In genomic region chr13:31945202-31945978, GRCh38 we compare ENCODE assay signal across 8 cellular contexts.
DNase-seq lines count a peak whose midpoint lies in the region; ATAC-seq, FAIRE-seq and TF ChIP-seq lines count a peak whose summit lies in the region.

No MANE protein-coding gene starts in this region.

- H3K27me3 Mint-ChIP-seq in glutamatergic neuron (ENCODE audit: unreplicated experiment): no peaks in the 10 kb centered on the region

- TF ChIP-seq CTCF in bronchial epithelial cell (IDR thresholded peaks at IDR 0.05; ENCODE audit: insufficient read depth, low read length, severe bottlenecking): no peak
- TF ChIP-seq CTCF in lung (IDR thresholded peaks at IDR 0.05; ENCODE audit: control extremely low read depth, extremely low read depth): no peak
- TF ChIP-seq CTCF in glutamatergic neuron (IDR thresholded peaks at IDR 0.05; ENCODE audit: partially characterized antibody, unreplicated experiment): no peak

- DNase-seq in H7: peak; percentile 53
- peak; percentile 46 for DNase-seq in NCI-H2227 treated with DMSO at 0.1 percent for 48 hours (lab: John Stamatoyannopoulos, UW)
- DNase-seq in bronchial epithelial cell (ENCODE audit: low read depth): peak; percentile 96
- DNase-seq in lung (ENCODE audit: low spot score): peak; percentile 58
- DNase-seq in glutamatergic neuron: no peak
- DNase-seq in SW 1271 (lab: John Stamatoyannopoulos, UW): no peak
- no peak for DNase-seq in activated CD4-positive, CD25-positive, alpha-beta regulatory T cell treated with anti-CD3 and anti-CD28 coated beads, Interleukin-2, amount 50 U/mL, for 72 hours
- DNase-seq in activated naive CD4-positive, alpha-beta T cell treated with anti-CD3 and anti-CD28 coated beads, Interleukin-2, amount 50 U/mL, for 16 hours: no peak

- H3K4me3 ChIP-seq in H7 (ENCODE audit: insufficient read depth, low read depth, low read length) (no peak overlapping the region), bronchial epithelial cell (ENCODE audit: low read depth, low read length) (peak overlapping the region; percentile 20), lung (no peak overlapping the region)

- WGBS in lung, 2 donors: 45 to 56% methylated on average over 14 of the region's 14 CpGs

- H3K4me1 Mint-ChIP-seq in glutamatergic neuron (ENCODE audit: low read depth, unreplicated experiment): peaks cover 3% of the 10 kb centered on the region

- no peaks in the 10 kb centered on the region for H3K9me3 Mint-ChIP-seq in glutamatergic neuron (ENCODE audit: unreplicated experiment)

- no peak overlapping the region for H3K4me3 Mint-ChIP-seq in glutamatergic neuron (ENCODE audit: unreplicated experiment)

- peak overlapping the region; percentile 51 to 81 for H3K27ac ChIP-seq in lung (ENCODE audit: low read depth in 1 of 2, low read length in 1 of 2)

- H3K36me3 ChIP-seq in H7 (replicated peaks; ENCODE audit: control insufficient read depth, insufficient read depth, low read length) (no peaks in the 10 kb centered on the region), bronchial epithelial cell (ENCODE audit: control insufficient read depth, insufficient read depth, low read length) (no peaks in the 10 kb centered on the region), lung (ENCODE audit: control insufficient read depth in 2 of 2, insufficient read depth in 2 of 2, low read length in 2 of 2) (peaks cover 0 to 10% of the 10 kb centered on the region in 2 donors)

- H3K36me3 Mint-ChIP-seq in glutamatergic neuron (ENCODE audit: unreplicated experiment): no peaks in the 10 kb centered on the region

- no peak overlapping the region for H3K27ac Mint-ChIP-seq in glutamatergic neuron (ENCODE audit: unreplicated experiment)

- H3K27me3 ChIP-seq in H7 (ENCODE audit: control insufficient read depth, insufficient read depth, low read length) (no peaks in the 10 kb centered on the region), bronchial epithelial cell (ENCODE audit: control insufficient read depth, insufficient read depth, low read length) (no peaks in the 10 kb centered on the region), lung (ENCODE audit: control insufficient read depth, insufficient read depth) (no peaks in the 10 kb centered on the region)

- FAIRE-seq in bronchial epithelial cell (lab: Jason Lieb, UNC): peak; percentile 85

- ATAC-seq in lung (ENCODE audit: insufficient read depth, low FRiP score): peak; percentile 80

- H3K9me3 ChIP-seq in lung (ENCODE audit: control insufficient read depth in 2 of 2, insufficient read depth in 1 of 2, low read length in 1 of 2): no peaks in the 10 kb centered on the region

- peaks cover 2 to 8% of the 10 kb centered on the region in 2 donors for H3K4me1 ChIP-seq in lung (ENCODE audit: control insufficient read depth in 2 of 2, insufficient read depth in 2 of 2, low read length in 2 of 2)

Comparison
In these comparisons a context has a peak if more than half of its experiments do, and no peak if none do; other contexts are left out.
1. DNase-seq: peak in H7 (single experiment), NCI-H2227 treated with DMSO at 0.1 percent for 48 hours (single experiment), bronchial epithelial cell (single experiment) and lung (single experiment); none in glutamatergic neuron (single experiment), SW 1271 (0 of 2), activated CD4-positive, CD25-positive, alpha-beta regulatory T cell treated with anti-CD3 and anti-CD28 coated beads, Interleukin-2, amount 50 U/mL, for 72 hours (single experiment) and activated naive CD4-positive, alpha-beta T cell treated with anti-CD3 and anti-CD28 coated beads, Interleukin-2, amount 50 U/mL, for 16 hours (single experiment).